ENCODE assay signal across 9 cellular contexts in genomic region chr6:52724406-52725121, GRCh38. TPM values are rescaled to one million over a fixed set of nuclear protein-coding genes. Genes with fewer than 3 reads are reported as not detected.
A peak's percentile ranks its signal among the peaks of the same experiment; 100 is the strongest.
DNase-seq lines count a peak whose midpoint lies in the region; ATAC-seq lines count a peak whose summit lies in the region.
"Had no signal": no experiment of that assay in that cellular context is flagged by ENCODE, and none has a peak within 500 bp of the region (broad histone marks: within the 10 kb centered on the region; RNA-seq: fewer than 3 reads in every experiment).

No MANE protein-coding gene starts in this region.

- H3K9me3 ChIP-seq in T-helper 17 cell (ENCODE audit: control insufficient read depth, low read length, poor library complexity, severe bottlenecking): no peaks in the 10 kb centered on the region

- DNase-seq in NCI-H524 (lab: John Stamatoyannopoulos, UW): peak; percentile 7 to 47
- DNase-seq in NCI-H524 treated with DMSO at 0.1 percent for 48 hours (lab: John Stamatoyannopoulos, UW): no peak
- DNase-seq in NCI-H1092 (lab: John Stamatoyannopoulos, UW): peak; percentile 39
- peak; percentile 17 to 28 (median 27) for DNase-seq in T-helper 17 cell
- DNase-seq in astrocyte of the hippocampus (ENCODE audit: low read depth, low spot score): peak; percentile 77
- peak; percentile 82 for DNase-seq in iPS-NIHi11 (ENCODE audit: low spot score)
- peak; percentile 15 to 55 for DNase-seq in stimulated activated CD4-positive, alpha-beta T cell treated with anti-CD3 and anti-CD28 coated beads, Interleukin-12 subunit alpha, Interleukin-12 subunit beta, amount 100 ng/mL, for 24 hours (ENCODE audit: low read depth in 2 of 2)

- no peaks in the 10 kb centered on the region for H3K36me3 Mint-ChIP-seq in T-helper 17 cell (ENCODE audit: low read depth)

- H3K27ac Mint-ChIP-seq in T-helper 17 cell: no peak overlapping the region
- H3K27ac Mint-ChIP-seq: stimulated activated naive CD8-positive, alpha-beta T cell treated with anti-CD3 and anti-CD28 coated beads, Interleukin-15, Interleukin-2, amounts not matched to agents 100 ng/mL and 50 ng/mL, for 24 hours had no signal

- H3K27me3 Mint-ChIP-seq in T-helper 17 cell: peaks cover 26% of the 10 kb centered on the region

- ATAC-seq in HG02642 (IDR thresholded peaks at IDR 0.05; ENCODE audit: poor library complexity, unreplicated experiment) (peak; percentile 99), T-helper 17 cell (peak; percentile 82)

- H3K4me1 Mint-ChIP-seq in T-helper 17 cell: no peaks in the 10 kb centered on the region

- H3K4me3 Mint-ChIP-seq in T-helper 17 cell: no peak overlapping the region
- H3K4me3 Mint-ChIP-seq: stimulated activated naive CD8-positive, alpha-beta T cell treated with anti-CD3 and anti-CD28 coated beads, Interleukin-15, Interleukin-2, amounts not matched to agents 100 ng/mL and 50 ng/mL, for 24 hours had no signal

RNA-seq across cellular contexts. Expression of gene GSTA2, which starts 38.7 kb away (rescaled TPM):
- not detected for total RNA-seq in T-helper 17 cell

RNA-seq across cellular contexts. Expression of gene TMEM14A, which starts 53.7 kb away (rescaled TPM):
- 1 to 10 TPM; 7.8 to 8.7 TPM for total RNA-seq in T-helper 17 cell
